Comparison of ENCODE assay signal across 33 cellular contexts in genomic region chr16:9232102-9232501, GRCh38.
"Had no signal": no experiment of that assay in that cellular context is flagged by ENCODE, and none has a peak within 500 bp of the region (broad histone marks: within the 10 kb centered on the region; RNA-seq: fewer than 3 reads in every experiment).

No MANE protein-coding gene starts in this region.

- H3K36me3 ChIP-seq: adrenal gland, esophagus squamous epithelium, gastroesophageal sphincter had no signal

- H3K9me3 ChIP-seq: adrenal gland, body of pancreas, esophagus squamous epithelium, gastroesophageal sphincter had no signal

- H3K27ac Mint-ChIP-seq: activated CD4-positive, alpha-beta memory T cell treated with anti-CD3 and anti-CD28 coated beads, Interleukin-2, amount 10 ng/mL, durations not matched to agents 7 days and 5 days; activated CD4-positive, alpha-beta T cell treated with anti-CD3 and anti-CD28 coated beads, Interleukin-2, amount 10 ng/mL, durations not matched to agents 7 days and 5 days; activated naive CD4-positive, alpha-beta T cell treated with anti-CD3 and anti-CD28 coated beads for 36 hours; activated naive CD4-positive, alpha-beta T cell treated with anti-CD3 and anti-CD28 coated beads, Interleukin-2, amount 50 U/mL, for 24 hours; activated naive CD8-positive, alpha-beta T cell treated with anti-CD3 and anti-CD28 coated beads for 36 hours; activated naive CD8-positive, alpha-beta T cell treated with anti-CD3 and anti-CD28 coated beads, Interleukin-2, amount 50 U/mL, for 24 hours; activated T-cell treated with anti-CD3 and anti-CD28 coated beads, Interleukin-2, amount 50 U/mL, for 24 hours; activated T-helper 17 cell treated with anti-CD3 and anti-CD28 coated beads, Interleukin-2, amount 50 U/mL, for 72 hours; effector memory CD8-positive, alpha-beta T cell; T-helper 17 cell; T-helper 2 cell treated with Interferon-gamma antibody and Interleukin-4, amounts not matched to agents 5 μg/mL and 100 μg/mL, for 36 hours had no signal

- H3K4me1 Mint-ChIP-seq: activated CD4-positive, alpha-beta memory T cell treated with anti-CD3 and anti-CD28 coated beads, Interleukin-2, amount 10 ng/mL, durations not matched to agents 7 days and 5 days; activated CD4-positive, alpha-beta T cell treated with anti-CD3 and anti-CD28 coated beads, Interleukin-2, amount 10 ng/mL, durations not matched to agents 7 days and 5 days; activated naive CD4-positive, alpha-beta T cell treated with anti-CD3 and anti-CD28 coated beads, Interleukin-2, amount 50 U/mL, for 24 hours; activated naive CD8-positive, alpha-beta T cell treated with anti-CD3 and anti-CD28 coated beads for 36 hours; activated naive CD8-positive, alpha-beta T cell treated with anti-CD3 and anti-CD28 coated beads, Interleukin-2, amount 50 U/mL, for 24 hours; activated T-helper 17 cell treated with anti-CD3 and anti-CD28 coated beads, Interleukin-2, amount 50 U/mL, for 72 hours; T-helper 17 cell had no signal

- H3K4me3 ChIP-seq: adrenal gland, body of pancreas, esophagus squamous epithelium, gastroesophageal sphincter had no signal

- DNase-seq: activated CD4-positive, alpha-beta memory T cell treated with anti-CD3 and anti-CD28 coated beads, Interleukin-2, amount 10 ng/mL, durations not matched to agents 7 days and 5 days; activated CD4-positive, alpha-beta T cell treated with anti-CD3 and anti-CD28 coated beads for 1 hour; activated CD4-positive, alpha-beta T cell treated with anti-CD3 and anti-CD28 coated beads for 4 hours; activated CD4-positive, alpha-beta T cell treated with anti-CD3 and anti-CD28 coated beads, Interleukin-2, amount 10 ng/mL, durations not matched to agents 7 days and 5 days; activated CD4-positive, alpha-beta T cell treated with anti-CD3 and anti-CD28 coated beads, Interleukin-2, amount 50 U/mL, for 4 hours; activated CD8-positive, alpha-beta memory T cell treated with anti-CD3 and anti-CD28 coated beads, Interleukin-2, amount 50 U/mL, for 48 hours; activated effector memory CD4-positive, alpha-beta T cell treated with anti-CD3 and anti-CD28 coated beads, Interleukin-2, amount 50 U/mL, for 16 hours; activated naive CD4-positive, alpha-beta T cell treated with anti-CD3 and anti-CD28 coated beads for 36 hours; activated naive CD8-positive, alpha-beta T cell treated with anti-CD3 and anti-CD28 coated beads for 36 hours; activated naive CD8-positive, alpha-beta T cell treated with anti-CD3 and anti-CD28 coated beads, Interleukin-2, amount 50 U/mL, for 24 hours; activated T-cell treated with anti-CD3 and anti-CD28 coated beads for 4 hours; activated T-cell treated with anti-CD3 and anti-CD28 coated beads, Interleukin-2, amount 50 U/mL, for 24 hours; adrenal gland; amygdala; aorta; body of pancreas; cortex of kidney; dermis blood vessel endothelial cell; effector CD4-positive, alpha-beta T cell; effector memory CD8-positive, alpha-beta T cell; esophagus squamous epithelium; foreskin melanocyte; T-helper 1 cell; T-helper 17 cell; T1000 had no signal

- H3K27ac ChIP-seq: adrenal gland, body of pancreas, epithelial cell of prostate, esophagus squamous epithelium, gastroesophageal sphincter had no signal

- H3K27me3 Mint-ChIP-seq: activated CD4-positive, alpha-beta memory T cell treated with anti-CD3 and anti-CD28 coated beads, Interleukin-2, amount 10 ng/mL, durations not matched to agents 7 days and 5 days; activated CD4-positive, alpha-beta T cell treated with anti-CD3 and anti-CD28 coated beads, Interleukin-2, amount 10 ng/mL, durations not matched to agents 7 days and 5 days had no signal

- H3K4me1 ChIP-seq: adrenal gland, body of pancreas, esophagus squamous epithelium, gastroesophageal sphincter had no signal

- FAIRE-seq: colon, endometrium, endothelial cell of umbilical vein had no signal

- H3K36me3 Mint-ChIP-seq: activated naive CD4-positive, alpha-beta T cell treated with anti-CD3 and anti-CD28 coated beads, Interleukin-2, amount 50 U/mL, for 24 hours; activated naive CD8-positive, alpha-beta T cell treated with anti-CD3 and anti-CD28 coated beads for 36 hours had no signal

- ATAC-seq: activated naive CD8-positive, alpha-beta T cell treated with anti-CD3 and anti-CD28 coated beads, Interleukin-2, amount 50 U/mL, for 24 hours; activated T-helper 17 cell treated with anti-CD3 and anti-CD28 coated beads, Interleukin-2, amount 50 U/mL, for 72 hours; body of pancreas; effector memory CD8-positive, alpha-beta T cell; gastroesophageal sphincter; T-helper 17 cell had no signal

- H3K27me3 ChIP-seq: adrenal gland, body of pancreas, gastroesophageal sphincter had no signal

- H3K9me3 Mint-ChIP-seq: activated CD4-positive, alpha-beta memory T cell treated with anti-CD3 and anti-CD28 coated beads, Interleukin-2, amount 10 ng/mL, durations not matched to agents 7 days and 5 days; activated CD4-positive, alpha-beta T cell treated with anti-CD3 and anti-CD28 coated beads, Interleukin-2, amount 10 ng/mL, durations not matched to agents 7 days and 5 days; activated naive CD4-positive, alpha-beta T cell treated with anti-CD3 and anti-CD28 coated beads, Interleukin-2, amount 50 U/mL, for 24 hours; activated naive CD8-positive, alpha-beta T cell treated with anti-CD3 and anti-CD28 coated beads for 36 hours; activated naive CD8-positive, alpha-beta T cell treated with anti-CD3 and anti-CD28 coated beads, Interleukin-2, amount 50 U/mL, for 24 hours; activated T-cell treated with anti-CD3 and anti-CD28 coated beads, Interleukin-2, amount 50 U/mL, for 24 hours; activated T-helper 17 cell treated with anti-CD3 and anti-CD28 coated beads, Interleukin-2, amount 50 U/mL, for 72 hours; effector memory CD8-positive, alpha-beta T cell; T-helper 2 cell treated with Interferon-gamma antibody and Interleukin-4, amounts not matched to agents 5 μg/mL and 100 μg/mL, for 36 hours had no signal

- H3K4me3 Mint-ChIP-seq: activated CD4-positive, alpha-beta memory T cell treated with anti-CD3 and anti-CD28 coated beads, Interleukin-2, amount 10 ng/mL, durations not matched to agents 7 days and 5 days; activated CD4-positive, alpha-beta T cell treated with anti-CD3 and anti-CD28 coated beads, Interleukin-2, amount 10 ng/mL, durations not matched to agents 7 days and 5 days; activated naive CD4-positive, alpha-beta T cell treated with anti-CD3 and anti-CD28 coated beads for 36 hours; activated naive CD4-positive, alpha-beta T cell treated with anti-CD3 and anti-CD28 coated beads, Interleukin-2, amount 50 U/mL, for 24 hours; activated naive CD8-positive, alpha-beta T cell treated with anti-CD3 and anti-CD28 coated beads for 36 hours; activated naive CD8-positive, alpha-beta T cell treated with anti-CD3 and anti-CD28 coated beads, Interleukin-2, amount 50 U/mL, for 24 hours; activated T-cell treated with anti-CD3 and anti-CD28 coated beads, Interleukin-2, amount 50 U/mL, for 24 hours; activated T-helper 17 cell treated with anti-CD3 and anti-CD28 coated beads, Interleukin-2, amount 50 U/mL, for 72 hours; effector memory CD8-positive, alpha-beta T cell; T-helper 17 cell; T-helper 2 cell treated with Interferon-gamma antibody and Interleukin-4, amounts not matched to agents 5 μg/mL and 100 μg/mL, for 36 hours had no signal
